14 cellular contexts compared by ENCODE assay signal in genomic region chr4:77636902-77637301, GRCh38. TPM values are rescaled to one million over a fixed set of nuclear protein-coding genes. Genes with fewer than 3 reads are reported as not detected.
DNase-seq lines count a peak whose midpoint lies in the region; FAIRE-seq and TF ChIP-seq lines count a peak whose summit lies in the region.
"Had no signal": no experiment of that assay in that cellular context is flagged by ENCODE, and none has a peak within 500 bp of the region (broad histone marks: within the 10 kb centered on the region; RNA-seq: fewer than 3 reads in every experiment).

No MANE protein-coding gene starts in this region.

- H3K36me3 Mint-ChIP-seq in Caco-2 (ENCODE audit: insufficient read depth, unreplicated experiment), result no peaks in the 10 kb centered on the region
- H3K36me3 Mint-ChIP-seq: stimulated activated memory B cell treated with anti-CD40 and anti-IgM and Interleukin-4, amounts not matched to agents 10 μg/mL and 1 μg/mL and 100 μg/mL, for 72 hours had no signal

- no TSS peak for BruUV-seq in Caco-2 (replicated peaks; lab: Mats Ljungman, UMichigan)

- no peak for TF ChIP-seq EP300 in H1 (IDR thresholded peaks at IDR 0.05; ENCODE audit: borderline replicate concordance in 1 of 2, low read depth in 2 of 2, low read length in 2 of 2)

- peak; percentile 87 for DNase-seq in H4 (ENCODE audit: low spot score)
- peak; percentile 15 for DNase-seq in NCI-H748 treated with DMSO at 0.1 percent for 48 hours (lab: John Stamatoyannopoulos, UW)
- DNase-seq in H1 (ENCODE audit: low read depth in 1 of 2, low spot score in 2 of 2), result no peak
- DNase-seq in prostate gland (ENCODE audit: low spot score), result peak; percentile 85
- no peak for DNase-seq in D341Med (ENCODE audit: low spot score)
- DNase-seq in Caco-2, result no peak
- DNase-seq in foreskin melanocyte, result no peak
- DNase-seq in dedifferentiated amniotic fluid mesenchymal stem cell (ENCODE audit: extremely low spot score), result no peak
- DNase-seq: head of caudate nucleus, NCI-H526 treated with DMSO at 0.1 percent for 48 hours, nucleus accumbens had no signal

- no peak overlapping the region for H3K56ac ChIP-seq in H1 (replicated peaks; ENCODE audit: insufficient read length, low read depth, low read length)

- H3K23me2 ChIP-seq in H1 (ENCODE audit: low read depth, low read length), result no peaks in the 10 kb centered on the region

- no peak overlapping the region for H3K23ac ChIP-seq in H1 (ENCODE audit: insufficient read length)

- no peaks in the 10 kb centered on the region for H4K20me1 ChIP-seq in H1 (replicated peaks in 1 of 2; ENCODE audit: control insufficient read depth in 1 of 2, insufficient read depth in 2 of 2, low read length in 2 of 2)

- H2BK5ac ChIP-seq in H1 (ENCODE audit: low read depth, low read length), result no peak overlapping the region

- no peak overlapping the region for H3K27ac ChIP-seq in H1 (ENCODE audit: low read depth, low read length)
- H3K27ac ChIP-seq in prostate gland, result peak overlapping the region in 1 of 2 donors; percentile 77
- H3K27ac ChIP-seq: VCaP had no signal

- TF ChIP-seq POLR2A in H1 (IDR thresholded peaks at IDR 0.05; ENCODE audit: control extremely low read depth in 1 of 2, low read depth in 2 of 2, low read length in 2 of 2) (no peak), prostate gland (IDR thresholded peaks at IDR 0.05) (no peak)

- H3K4me2 ChIP-seq in H1 (ENCODE audit: insufficient read depth in 1 of 2, low read depth in 2 of 2, low read length in 2 of 2), result no peak overlapping the region

- H3K4me3 Mint-ChIP-seq in Caco-2 (ENCODE audit: unreplicated experiment), result no peak overlapping the region
- H3K4me3 Mint-ChIP-seq: stimulated activated memory B cell treated with anti-CD40 and anti-IgM and Interleukin-4, amounts not matched to agents 10 μg/mL and 1 μg/mL and 100 μg/mL, for 72 hours had no signal

- H4K5ac ChIP-seq in H1 (ENCODE audit: insufficient read length, low read depth, low read length), result no peak overlapping the region

- H2BK12ac ChIP-seq in H1 (ENCODE audit: low read depth, low read length), result no peak overlapping the region

- no peak overlapping the region for H2AFZ ChIP-seq in H1 (ENCODE audit: low read length)

- H4K91ac ChIP-seq in H1 (replicated peaks; ENCODE audit: insufficient read length, low read length), result no peak overlapping the region

- H3K27ac Mint-ChIP-seq in Caco-2 (ENCODE audit: unreplicated experiment), result no peak overlapping the region
- H3K27ac Mint-ChIP-seq: activated naive CD4-positive, alpha-beta T cell treated with anti-CD3 and anti-CD28 coated beads, Interleukin-2, amount 50 U/mL, for 72 hours; stimulated activated memory B cell treated with anti-CD40 and anti-IgM and Interleukin-4, amounts not matched to agents 10 μg/mL and 1 μg/mL and 100 μg/mL, for 72 hours had no signal

- no peak overlapping the region for H3K14ac ChIP-seq in H1 (ENCODE audit: insufficient read length)

- H3K4me1 Mint-ChIP-seq in Caco-2 (ENCODE audit: low read depth, unreplicated experiment), result no peaks in the 10 kb centered on the region
- H3K4me1 Mint-ChIP-seq: stimulated activated memory B cell treated with anti-CD40 and anti-IgM and Interleukin-4, amounts not matched to agents 10 μg/mL and 1 μg/mL and 100 μg/mL, for 72 hours had no signal

- H3K18ac ChIP-seq in H1 (ENCODE audit: extremely low read depth, low read length), result no peak overlapping the region

- H2AK5ac ChIP-seq in H1 (ENCODE audit: low read depth, low read length), result no peak overlapping the region

- H3K36me3 ChIP-seq in H1 (ENCODE audit: control insufficient read depth in 2 of 4, insufficient read depth in 4 of 4, low read length in 3 of 4) (no peaks in the 10 kb centered on the region; a peak in 1 of 8 replicates), prostate gland (no peaks in the 10 kb centered on the region), Caco-2 (ENCODE audit: control insufficient read depth, insufficient read depth, low read length) (no peaks in the 10 kb centered on the region)

- no peak for FAIRE-seq in H1 (lab: Jason Lieb, UNC)

- 92% methylated on average over 3 of the region's 3 CpGs; no CpG with 5 or more reads in 1 of the 2 experiments for WGBS in H1 (ENCODE audit: extremely low coverage in 1 of 2, insufficient coverage in 1 of 2, insufficient read length in 1 of 2, insufficient replicate concordance in 2 of 2, low coverage in 1 of 2, low lambda C conversion rate in 2 of 2, missing lambda C conversion rate in 1 of 2), 2 experiments
- 49% methylated on average over 3 of the region's 3 CpGs for WGBS in prostate gland

- H2BK120ac ChIP-seq in H1 (replicated peaks; ENCODE audit: low read depth, low read length), result no peak overlapping the region

- POLR2A ChIA-PET in H1 (lab: Charles Lee; ENCODE audit: partially characterized antibody), result no interaction called here
- POLR2A ChIA-PET in Caco-2 (lab: Charles Lee), result no interaction called here

- H3K4ac ChIP-seq in H1 (replicated peaks; ENCODE audit: insufficient read length, low read depth, low read length), result no peak overlapping the region

- intact Hi-C loops in prostate gland (cut with DNase I), result no loop called here
- intact Hi-C loops in Caco-2 (cut with micrococcal nuclease; ENCODE audit: unreplicated experiment), result no loop called here

- H3K4me1 ChIP-seq in H1 (replicated peaks in 1 of 4; ENCODE audit: control insufficient read depth in 3 of 4, insufficient read depth in 4 of 4, low read length in 3 of 4), result no peaks in the 10 kb centered on the region
- H3K4me1 ChIP-seq in prostate gland (replicated peaks), result no peaks in the 10 kb centered on the region
- no peaks in the 10 kb centered on the region for H3K4me1 ChIP-seq in Caco-2

- peaks cover 17% of the 10 kb centered on the region for H3K9me3 Mint-ChIP-seq in Caco-2 (ENCODE audit: unreplicated experiment)

- no peaks in the 10 kb centered on the region for H3K27me3 Mint-ChIP-seq in Caco-2 (ENCODE audit: insufficient read depth, unreplicated experiment)

- no peak overlapping the region for H2BK15ac ChIP-seq in H1 (ENCODE audit: low read length)

- H3K27me3 ChIP-seq in H1 (replicated peaks in 1 of 4; ENCODE audit: control insufficient read depth in 3 of 4, extremely low read depth in 1 of 4, insufficient read depth in 3 of 4, low read length in 3 of 4) (no peaks in the 10 kb centered on the region), prostate gland (replicated peaks; ENCODE audit: insufficient read depth) (no peaks in the 10 kb centered on the region), Caco-2 (replicated peaks; ENCODE audit: control insufficient read depth, insufficient read depth, low read length) (no peaks in the 10 kb centered on the region)

- peak overlapping the region; percentile 78; the same call in 1 of the 2 replicates for H4K8ac ChIP-seq in H1 (ENCODE audit: extremely low read depth, insufficient read depth, low read length)

- H3K9me3 ChIP-seq in H1 (ENCODE audit: insufficient read depth in 2 of 2, low read depth in 1 of 2, low read length in 1 of 2) (no peaks in the 10 kb centered on the region; a peak in 1 of 4 replicates), prostate gland (no peaks in the 10 kb centered on the region), Caco-2 (no peaks in the 10 kb centered on the region)

- CTCF ChIA-PET in H1 (lab: Charles Lee; ENCODE audit: partially characterized antibody), result interaction anchor here (0.6 to 1.7 kb wide), 2 partner anchors 8 to 175 kb away, joined by 4 to 5 read pairs; no protein-coding TSS in a partner anchor
- CTCF ChIA-PET in Caco-2 (lab: Charles Lee), result no interaction called here

- no peak for TF ChIP-seq RAD21 in H1 (IDR thresholded peaks at IDR 0.05 in 1 of 2, conservative IDR thresholded peaks at IDR 0.05 in 1 of 2; ENCODE audit: low read depth in 2 of 2, low read length in 2 of 2)

- no peaks in the 10 kb centered on the region for H3K79me2 ChIP-seq in H1 (ENCODE audit: control insufficient read depth in 1 of 2, insufficient read depth in 2 of 2, low read length in 2 of 2)

- no peak for TF ChIP-seq CTCF in H1 (IDR thresholded peaks at IDR 0.05; ENCODE audit: control extremely low read depth in 1 of 3, insufficient read depth in 1 of 3, low read depth in 1 of 3, low read length in 3 of 3)
- no peak for TF ChIP-seq CTCF in prostate gland (IDR thresholded peaks at IDR 0.05)
- TF ChIP-seq CTCF in Caco-2 (IDR thresholded peaks at IDR 0.05; ENCODE audit: insufficient read depth in 1 of 2, low read depth in 1 of 2, low read length in 1 of 2, severe bottlenecking in 1 of 2, unreplicated experiment in 1 of 2), result no peak

- H3K4me3 ChIP-seq in H1 (ENCODE audit: extremely low read depth in 1 of 4, insufficient read depth in 2 of 4, low read depth in 3 of 4, low read length in 4 of 4) (no peak overlapping the region), prostate gland (no peak overlapping the region), Caco-2 (ENCODE audit: low read depth, low read length) (no peak overlapping the region)

- no peak overlapping the region for H2BK20ac ChIP-seq in H1 (ENCODE audit: low read length)

- H3K9ac ChIP-seq in H1 (replicated peaks in 1 of 4; ENCODE audit: extremely low read depth in 1 of 4, low read depth in 3 of 4, low read length in 3 of 4), result no peak overlapping the region

- no peaks in the 10 kb centered on the region for H3K79me1 ChIP-seq in H1 (ENCODE audit: low read depth, low read length)

TF ChIP-seq in H1, 55 proteins besides CTCF, POLR2A, EP300 and RAD21 (continues in another document):
- TF ChIP-seq RNF2 (IDR thresholded peaks at IDR 0.05; ENCODE audit: borderline replicate concordance, low read depth, low read length, missing control alignments, poor library complexity, severe bottlenecking) (no peak), GABPA (IDR thresholded peaks at IDR 0.05; ENCODE audit: borderline replicate concordance, insufficient read depth, low read length) (no peak), MAX (IDR thresholded peaks at IDR 0.05) (no peak), FOSL1 (IDR thresholded peaks at IDR 0.05; ENCODE audit: insufficient read depth, low read depth, low read length) (no peak), BACH1 (IDR thresholded peaks at IDR 0.05; ENCODE audit: low read length) (no peak), TEAD4 (IDR thresholded peaks at IDR 0.05; ENCODE audit: low read depth, low read length) (no peak), SP2 (IDR thresholded peaks at IDR 0.05; ENCODE audit: low read length) (no peak)

RNA-seq across cellular contexts. Expression of gene CXCL13, which starts 31.3 kb away (rescaled TPM):
- not detected in 2 replicates for total RNA-seq in H4 (2014; rRNA removed; shearing (Covaris generic))
- total RNA-seq in H1 (2021; fragmentation: NEBNext Ultra II Directional; extraction: Animal tissue kit (Norgen Biotek cat#: 25700)), result not detected in 2 replicates
- polyA plus RNA-seq in H1 (2011; rRNA removed), result not detected in 2 replicates
- not detected for polyA plus RNA-seq in H1 (2011; cell fraction: cytosol; rRNA removed)
- not detected for polyA plus RNA-seq in H1 (2011; cell fraction: nucleus; rRNA removed)
- not detected in 4 replicates for polyA plus RNA-seq in H1 (2012, experiment 1 of 2)
- not detected for polyA plus RNA-seq in H1 (2012, experiment 2 of 2)
- not detected for polyA plus RNA-seq in H1 (2013, experiment 1 of 2)
- 0.04 TPM for polyA plus RNA-seq in H1 (2013, experiment 2 of 2)
- not detected in 2 replicates for polyA minus RNA-seq in H1 (2011; rRNA and poly(A)+ RNA removed)
- polyA minus RNA-seq in H1 (2011; cell fraction: cytosol; rRNA and poly(A)+ RNA removed), result not detected
- polyA minus RNA-seq in H1 (2011; cell fraction: nucleus; rRNA and poly(A)+ RNA removed), result not detected
- total RNA-seq in prostate gland, result 1 to 10 TPM; 1.4 to 3.1 TPM
- not detected in 2 replicates for total RNA-seq in Caco-2 (2022)

Comparison
In these comparisons a context has a peak if more than half of its experiments do, and no peak if none do; other contexts are left out.
1. DNase-seq: peak in H4 (single experiment), NCI-H748 treated with DMSO at 0.1 percent for 48 hours (single experiment) and prostate gland (single experiment); none in H1 (0 of 2), D341Med (single experiment), Caco-2 (0 of 2), foreskin melanocyte (single experiment) and dedifferentiated amniotic fluid mesenchymal stem cell (single experiment).